14 cellular contexts compared by ENCODE assay signal in genomic region chr4:3483471-3483921, GRCh38. TPM values are rescaled to one million over a fixed set of nuclear protein-coding genes. Genes with fewer than 3 reads are reported as not detected.
DNase-seq lines count a peak whose midpoint lies in the region; ATAC-seq, FAIRE-seq and TF ChIP-seq lines count a peak whose summit lies in the region.
"Had no signal": no experiment of that assay in that cellular context is flagged by ENCODE, and none has a peak within 500 bp of the region (broad histone marks: within the 10 kb centered on the region; RNA-seq: fewer than 3 reads in every experiment).

No MANE protein-coding gene starts in this region.

- TF ChIP-seq CTCF in H1 (IDR thresholded peaks at IDR 0.05; ENCODE audit: control extremely low read depth in 1 of 3, insufficient read depth in 1 of 3, low read depth in 1 of 3, low read length in 3 of 3), result no peak
- TF ChIP-seq CTCF in BE2C (IDR thresholded peaks at IDR 0.05; ENCODE audit: low read depth, low read length), result no peak

- no peak overlapping the region for H2BK5ac ChIP-seq in H1 (ENCODE audit: low read depth, low read length)

- H3K9me3 ChIP-seq in H1 (ENCODE audit: insufficient read depth in 2 of 2, low read depth in 1 of 2, low read length in 1 of 2), result no peaks in the 10 kb centered on the region
- H3K9me3 ChIP-seq in BE2C, result no peaks in the 10 kb centered on the region
- H3K9me3 ChIP-seq: HAP-1, pancreas, tibial nerve had no signal

- H4K5ac ChIP-seq in H1 (ENCODE audit: insufficient read length, low read depth, low read length), result no peak overlapping the region

- no peak overlapping the region for H2AFZ ChIP-seq in H1 (ENCODE audit: low read length)

- no peaks in the 10 kb centered on the region for H3K79me2 ChIP-seq in H1 (ENCODE audit: control insufficient read depth in 1 of 2, insufficient read depth in 2 of 2, low read length in 2 of 2)

- H3K27me3 ChIP-seq in H1 (replicated peaks in 1 of 4; ENCODE audit: control insufficient read depth in 3 of 4, extremely low read depth in 1 of 4, insufficient read depth in 3 of 4, low read length in 3 of 4) (peaks cover 19 to 85% (median 66%) of the 10 kb centered on the region in 4 experiments), BE2C (peaks cover 24% of the 10 kb centered on the region)
- H3K27me3 ChIP-seq: pancreas had no signal

- peaks cover 0 to 5% of the 10 kb centered on the region in 2 experiments for H4K20me1 ChIP-seq in H1 (replicated peaks in 1 of 2; ENCODE audit: control insufficient read depth in 1 of 2, insufficient read depth in 2 of 2, low read length in 2 of 2)

- no peak for TF ChIP-seq EP300 in H1 (IDR thresholded peaks at IDR 0.05; ENCODE audit: borderline replicate concordance in 1 of 2, low read depth in 2 of 2, low read length in 2 of 2)

- no peak overlapping the region for H3K18ac ChIP-seq in H1 (ENCODE audit: extremely low read depth, low read length)

- ATAC-seq in GM19397 (IDR thresholded peaks at IDR 0.05; ENCODE audit: unreplicated experiment), result no peak

- no peak overlapping the region for H3K23ac ChIP-seq in H1 (ENCODE audit: insufficient read length)

- H2BK12ac ChIP-seq in H1 (ENCODE audit: low read depth, low read length), result peak overlapping the region; percentile 60; the same call in 1 of the 2 replicates

- DNase-seq in AG08396 (ENCODE audit: low spot score), result peak; percentile 54
- DNase-seq in H1 (ENCODE audit: low read depth in 1 of 2, low spot score in 2 of 2), result no peak
- DNase-seq in midbrain (lab: John Stamatoyannopoulos, UW), result peak; percentile 24
- DNase-seq in BE2C, result no peak
- no peak for DNase-seq in GM19240 (ENCODE audit: insufficient read length, low spot score)
- DNase-seq in RKO (ENCODE audit: low spot score), result no peak
- DNase-seq: foreskin keratinocyte, NCI-H2171 had no signal

- no peak overlapping the region for H3K56ac ChIP-seq in H1 (replicated peaks; ENCODE audit: insufficient read length, low read depth, low read length)

- no peak overlapping the region for H3K9ac ChIP-seq in H1 (replicated peaks in 1 of 4; ENCODE audit: extremely low read depth in 1 of 4, low read depth in 3 of 4, low read length in 3 of 4)
- H3K9ac ChIP-seq: KMS-11 had no signal

- TF ChIP-seq RAD21 in H1 (IDR thresholded peaks at IDR 0.05 in 1 of 2, conservative IDR thresholded peaks at IDR 0.05 in 1 of 2; ENCODE audit: low read depth in 2 of 2, low read length in 2 of 2), result no peak

- no peaks in the 10 kb centered on the region for H3K79me1 ChIP-seq in H1 (ENCODE audit: low read depth, low read length)

- H3K9me3 Mint-ChIP-seq in IgD-negative memory B cell, result no peaks in the 10 kb centered on the region

- H4K8ac ChIP-seq in H1 (ENCODE audit: extremely low read depth, insufficient read depth, low read length), result no peak overlapping the region

- no peak overlapping the region for H2BK20ac ChIP-seq in H1 (ENCODE audit: low read length)

- H3K4ac ChIP-seq in H1 (replicated peaks; ENCODE audit: insufficient read length, low read depth, low read length), result peak overlapping the region; percentile 62

- no peak for FAIRE-seq in H1 (lab: Jason Lieb, UNC)
- FAIRE-seq: pancreas had no signal

- H2BK15ac ChIP-seq in H1 (ENCODE audit: low read length), result peak overlapping the region; percentile 92; the same call in 1 of the 2 replicates

- H4K91ac ChIP-seq in H1 (replicated peaks; ENCODE audit: insufficient read length, low read length), result peak overlapping the region; percentile 50

- H3K36me3 ChIP-seq in H1 (ENCODE audit: control insufficient read depth in 2 of 4, insufficient read depth in 4 of 4, low read length in 3 of 4), result no peaks in the 10 kb centered on the region
- no peaks in the 10 kb centered on the region for H3K36me3 ChIP-seq in BE2C
- H3K36me3 ChIP-seq: HAP-1, pancreas, tibial nerve had no signal

- H3K23me2 ChIP-seq in H1 (ENCODE audit: low read depth, low read length), result peaks cover 3% of the 10 kb centered on the region; the same call in 1 of the 2 replicates

- no peak overlapping the region for H3K27ac ChIP-seq in H1 (ENCODE audit: low read depth, low read length)
- H3K27ac ChIP-seq: foreskin keratinocyte, KMS-11, pancreas, tibial nerve had no signal

- peaks cover 14 to 24% (median 19%) of the 10 kb centered on the region in 3 donors for H3K4me1 Mint-ChIP-seq in IgD-negative memory B cell

- CTCF ChIA-PET in H1 (lab: Charles Lee; ENCODE audit: partially characterized antibody), result interaction anchor here (1.6 to 5.8 kb wide), 2 partner anchors 30 to 40 kb away, joined by 4 to 32 read pairs; no protein-coding TSS in a partner anchor

- 88% methylated on average over 20 of the region's 23 CpGs; no CpG with 5 or more reads in 1 of the 2 experiments for WGBS in H1 (ENCODE audit: extremely low coverage in 1 of 2, insufficient coverage in 1 of 2, insufficient read length in 1 of 2, insufficient replicate concordance in 2 of 2, low coverage in 1 of 2, low lambda C conversion rate in 2 of 2, missing lambda C conversion rate in 1 of 2), 2 experiments

- H3K4me2 ChIP-seq in H1 (ENCODE audit: insufficient read depth in 1 of 2, low read depth in 2 of 2, low read length in 2 of 2), result no peak overlapping the region
- H3K4me2 ChIP-seq: KMS-11 had no signal

- no peak for TF ChIP-seq POLR2A in H1 (IDR thresholded peaks at IDR 0.05; ENCODE audit: control extremely low read depth in 1 of 2, low read depth in 2 of 2, low read length in 2 of 2)

- H2AK5ac ChIP-seq in H1 (ENCODE audit: low read depth, low read length), result 0 out of 2 replicates have a peak overlapping the region, but pooled peaks have one; percentile 24

- H3K4me3 Mint-ChIP-seq in IgD-negative memory B cell, result peak overlapping the region; percentile 54 to 95 (median 86)

- H3K4me1 ChIP-seq in H1 (replicated peaks in 1 of 4; ENCODE audit: control insufficient read depth in 3 of 4, insufficient read depth in 4 of 4, low read length in 3 of 4) (peaks cover 0 to 37% (median 22%) of the 10 kb centered on the region in 4 experiments; a peak in 6 of 7 replicates), BE2C (no peaks in the 10 kb centered on the region)
- H3K4me1 ChIP-seq: HAP-1, pancreas had no signal

- H3K27ac Mint-ChIP-seq in IgD-negative memory B cell, result peak overlapping the region; percentile 93 to 96 (median 94)

- POLR2A ChIA-PET in H1 (lab: Charles Lee; ENCODE audit: partially characterized antibody), result interaction anchor here (1.1 kb wide), 1 partner anchor 10 kb away, joined by 4 read pairs; no protein-coding TSS in a partner anchor

- H3K4me3 ChIP-seq in H1 (ENCODE audit: extremely low read depth in 1 of 4, insufficient read depth in 2 of 4, low read depth in 3 of 4, low read length in 4 of 4), result no peak overlapping the region
- no peak overlapping the region for H3K4me3 ChIP-seq in BE2C (ENCODE audit: low read depth, low read length)
- H3K4me3 ChIP-seq: HAP-1, pancreas, tibial nerve had no signal

- H3K36me3 Mint-ChIP-seq in IgD-negative memory B cell, result no peaks in the 10 kb centered on the region

- H3K14ac ChIP-seq in H1 (ENCODE audit: insufficient read length), result no peak overlapping the region

- no peak overlapping the region for H2BK120ac ChIP-seq in H1 (replicated peaks; ENCODE audit: low read depth, low read length)

- H3K27me3 Mint-ChIP-seq in IgD-negative memory B cell, result peaks cover 2% of the 10 kb centered on the region

TF ChIP-seq in H1, 55 proteins besides CTCF, POLR2A, EP300 and RAD21 (continues in another document):
- no peak for TF ChIP-seq ASH2L (IDR thresholded peaks at IDR 0.05; ENCODE audit: low read length)
- TF ChIP-seq MAX (IDR thresholded peaks at IDR 0.05), result no peak
- no peak for TF ChIP-seq SAP30 (IDR thresholded peaks at IDR 0.05; ENCODE audit: insufficient read depth, insufficient replicate concordance, low read length)
- no peak for TF ChIP-seq MAFK (IDR thresholded peaks at IDR 0.05; ENCODE audit: low read depth, low read length)

RNA-seq across cellular contexts. Expression of gene DOK7, which starts 20.4 kb away (rescaled TPM):
- polyA plus RNA-seq in IgD-negative memory B cell (25.2 TPM), H1 (2011; rRNA removed) (0.32 and 0.36 TPM in 2 replicates)
- not detected in 2 replicates for total RNA-seq in H1 (2021; fragmentation: NEBNext Ultra II Directional; extraction: Animal tissue kit (Norgen Biotek cat#: 25700))
- 0.19 TPM for polyA plus RNA-seq in H1 (2011; cell fraction: cytosol; rRNA removed)
- 0.27 TPM for polyA plus RNA-seq in H1 (2011; cell fraction: nucleus; rRNA removed)
- polyA plus RNA-seq in H1 (2012, experiment 1 of 2), result 0.09 to 0.32 TPM (median 0.25 TPM) in 3 of 4 replicates, not detected in the other
- 0.09 TPM for polyA plus RNA-seq in H1 (2012, experiment 2 of 2)
- polyA plus RNA-seq in H1 (2013, experiment 1 of 2), result 0.14 TPM
- polyA plus RNA-seq in H1 (2013, experiment 2 of 2), result 0.13 TPM
- polyA minus RNA-seq in H1 (2011; rRNA and poly(A)+ RNA removed), result not detected in 2 replicates
- not detected for polyA minus RNA-seq in H1 (2011; cell fraction: cytosol; rRNA and poly(A)+ RNA removed)
- polyA minus RNA-seq in H1 (2011; cell fraction: nucleus; rRNA and poly(A)+ RNA removed), result not detected
- polyA plus RNA-seq in BE2C (2012; ENCODE audit: insufficient read depth, insufficient read length, low read depth), result 0.83 TPM

RNA-seq across cellular contexts. Expression of gene HGFAC, which starts 41.7 kb away (rescaled TPM):
- polyA plus RNA-seq in IgD-negative memory B cell, result not detected
- total RNA-seq in H1 (2021; fragmentation: NEBNext Ultra II Directional; extraction: Animal tissue kit (Norgen Biotek cat#: 25700)), result 0.15 TPM in 1 of 2 replicates, not detected in the other
- 0.14 and 0.35 TPM in 2 replicates for polyA plus RNA-seq in H1 (2011; rRNA removed)
- polyA plus RNA-seq in H1 (2011; cell fraction: cytosol; rRNA removed), result 0.34 TPM
- 2.4 TPM for polyA plus RNA-seq in H1 (2011; cell fraction: nucleus; rRNA removed)
- polyA plus RNA-seq in H1 (2012, experiment 1 of 2), result 0.60 TPM in 1 of 4 replicates, not detected in the others
- polyA plus RNA-seq in H1 (2012, experiment 2 of 2), result not detected
- polyA plus RNA-seq in H1 (2013, experiment 1 of 2), result 0.10 TPM
- polyA plus RNA-seq in H1 (2013, experiment 2 of 2), result 0.07 TPM
- polyA minus RNA-seq in H1 (2011; rRNA and poly(A)+ RNA removed), result not detected in 2 replicates
- polyA minus RNA-seq in H1 (2011; cell fraction: cytosol; rRNA and poly(A)+ RNA removed), result not detected
- polyA minus RNA-seq in H1 (2011; cell fraction: nucleus; rRNA and poly(A)+ RNA removed), result not detected
- polyA plus RNA-seq in BE2C (2012; ENCODE audit: insufficient read depth, insufficient read length, low read depth), result not detected
- total RNA-seq: foreskin keratinocyte, tibial nerve had no signal
- polyA plus RNA-seq: foreskin keratinocyte had no signal

RNA-seq across cellular contexts. Expression of gene LRPAP1, which starts 48.7 kb away (rescaled TPM):
- polyA plus RNA-seq in IgD-negative memory B cell, result 138 TPM
- 101 and 106 TPM in 2 replicates for total RNA-seq in H1 (2021; fragmentation: NEBNext Ultra II Directional; extraction: Animal tissue kit (Norgen Biotek cat#: 25700))
- 31.1 and 39.6 TPM in 2 replicates for polyA plus RNA-seq in H1 (2011; rRNA removed)
- 80.4 TPM for polyA plus RNA-seq in H1 (2011; cell fraction: cytosol; rRNA removed)
- 79.1 TPM for polyA plus RNA-seq in H1 (2011; cell fraction: nucleus; rRNA removed)
- polyA plus RNA-seq in H1 (2012, experiment 1 of 2), result 76.1 to 129 TPM (median 105 TPM) in 4 replicates
- polyA plus RNA-seq in H1 (2012, experiment 2 of 2), result 55.3 TPM
- 89.8 TPM for polyA plus RNA-seq in H1 (2013, experiment 1 of 2)
- polyA plus RNA-seq in H1 (2013, experiment 2 of 2), result 106 TPM
- 31.4 and 55.9 TPM in 2 replicates for polyA minus RNA-seq in H1 (2011; rRNA and poly(A)+ RNA removed)
- 47.0 TPM for polyA minus RNA-seq in H1 (2011; cell fraction: cytosol; rRNA and poly(A)+ RNA removed)
- 33.5 TPM for polyA minus RNA-seq in H1 (2011; cell fraction: nucleus; rRNA and poly(A)+ RNA removed)
- polyA plus RNA-seq in BE2C (2012; ENCODE audit: insufficient read depth, insufficient read length, low read depth), result 74.0 TPM

Comparison
In these comparisons a context has a peak if more than half of its experiments do, and no peak if none do; other contexts are left out.
1. DNase-seq: peak in AG08396 (single experiment) and midbrain (single experiment); none in H1 (0 of 2), BE2C (single experiment), GM19240 (single experiment) and RKO (single experiment).
2. RNA of gene DOK7, which starts 20.4 kb away (polyA plus RNA-seq): 25.2 TPM in IgD-negative memory B cell (single experiment); 0.09 to 0.36 TPM in H1; every median in the first group is over 10 times any median in the second.